8 cellular contexts compared by ENCODE assay signal in the genomic region with DNA sequence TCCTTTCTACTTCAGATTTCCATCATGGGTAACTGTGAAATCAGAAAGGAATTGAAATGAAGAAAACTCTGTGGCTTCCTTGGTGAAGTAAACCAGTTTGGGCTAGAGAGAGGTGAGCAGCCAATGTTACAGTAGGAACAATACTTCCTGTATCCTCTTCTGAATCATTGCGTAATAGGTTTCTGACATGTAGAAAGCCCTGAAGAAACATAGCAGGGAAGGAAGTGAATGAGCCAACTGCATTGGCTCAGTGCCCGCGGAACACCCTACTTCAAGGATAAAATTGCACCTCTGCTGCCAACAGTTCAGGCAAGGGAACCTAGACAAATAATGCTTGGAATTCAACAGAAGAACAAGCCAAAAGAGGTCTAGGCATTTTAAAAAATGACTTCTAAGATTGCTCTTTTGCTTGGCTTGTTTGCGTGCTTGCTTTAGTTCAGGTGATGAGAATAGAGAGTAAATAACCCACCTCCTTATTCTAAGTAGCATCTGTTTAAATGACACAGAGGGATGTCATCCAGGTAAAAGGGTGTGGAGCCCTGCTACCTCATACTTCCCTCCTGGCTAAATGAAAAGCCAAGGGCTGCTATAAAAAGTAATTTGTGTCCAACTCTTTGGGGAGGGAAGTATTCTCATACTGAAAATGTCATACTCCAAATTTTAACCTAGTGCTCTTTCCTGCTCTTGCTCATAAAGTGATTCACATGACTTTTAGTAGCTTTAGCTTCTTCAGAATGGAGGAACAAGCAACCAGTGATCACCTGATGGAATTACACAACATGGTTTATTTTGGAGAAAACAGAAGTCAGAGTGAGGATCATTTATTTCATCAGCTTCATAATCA. TPM values are rescaled to one million over a fixed set of nuclear protein-coding genes. Genes with fewer than 3 reads are reported as not detected.
DNase-seq lines count a peak whose midpoint lies in the region; ATAC-seq lines count a peak whose summit lies in the region.

No MANE protein-coding gene starts in this region.

- H3K4me1 ChIP-seq in duodenal mucosa (ENCODE audit: control insufficient read depth in 1 of 2, insufficient read depth in 2 of 2, low read length in 2 of 2) (peaks cover 12 to 15% of the 10 kb centered on the region in 2 donors), aorta (ENCODE audit: control insufficient read depth in 1 of 2, insufficient read depth in 2 of 2, low read length in 2 of 2) (no peaks in the 10 kb centered on the region)

- no peaks in the 10 kb centered on the region for H3K9me3 ChIP-seq in duodenal mucosa (ENCODE audit: control insufficient read depth in 1 of 2, low read length in 2 of 2)
- H3K9me3 ChIP-seq in aorta (ENCODE audit: control insufficient read depth, low read length): no peaks in the 10 kb centered on the region

- DNase-seq in activated T-cell treated with anti-CD3 and anti-CD28 coated beads for 1 hour (ENCODE audit: low read depth): peak; percentile 9
- DNase-seq in activated T-cell treated with anti-CD3 and anti-CD28 coated beads for 4 hours: no peak
- DNase-seq in NCI-H128 (lab: John Stamatoyannopoulos, UW; ENCODE audit: unreplicated experiment): peak; percentile 45
- DNase-seq in T-helper 22 cell (ENCODE audit: low read depth): peak; percentile 25
- DNase-seq in middle frontal gyrus (ENCODE audit: extremely low spot score, low spot score): peak; percentile 38
- peak; percentile 93 to 94 for DNase-seq in aorta

- no peak overlapping the region for H3K9ac ChIP-seq in duodenal mucosa (ENCODE audit: low read depth in 1 of 2, low read length in 2 of 2)

- intact Hi-C loops in aorta (cut with DNase I): no loop called here

- H3K36me3 ChIP-seq in duodenal mucosa (ENCODE audit: control insufficient read depth in 1 of 2, insufficient read depth in 2 of 2, low read length in 2 of 2): no peaks in the 10 kb centered on the region
- H3K36me3 ChIP-seq in aorta (ENCODE audit: control insufficient read depth in 1 of 2, insufficient read depth in 2 of 2, low read length in 1 of 2): no peaks in the 10 kb centered on the region

- peak; percentile 77 for ATAC-seq in HG02678 (IDR thresholded peaks at IDR 0.05; ENCODE audit: unreplicated experiment)
- ATAC-seq in aorta (ENCODE audit: low FRiP score): peak; percentile 88

- H3K27me3 ChIP-seq in duodenal mucosa (ENCODE audit: control insufficient read depth in 1 of 2, insufficient read depth in 2 of 2, low read length in 2 of 2) (no peaks in the 10 kb centered on the region), aorta (ENCODE audit: control insufficient read depth in 1 of 2, insufficient read depth in 2 of 2, low read length in 1 of 2) (no peaks in the 10 kb centered on the region)

- H3K27ac ChIP-seq in duodenal mucosa (ENCODE audit: low read depth, low read length): peak overlapping the region; percentile 2
- no peak overlapping the region for H3K27ac ChIP-seq in aorta (ENCODE audit: low read depth in 1 of 2, low read length in 2 of 2)

- H3K4me3 ChIP-seq in duodenal mucosa (ENCODE audit: low read depth in 1 of 2, low read length in 2 of 2) (no peak overlapping the region), aorta (ENCODE audit: low read length in 2 of 2) (no peak overlapping the region)

- 1 to 2% methylated on average over 4 of the region's 4 CpGs for WGBS in aorta, 2 donors

RNA-seq across cellular contexts. Expression of a gene that starts 30.0 kb away (rescaled TPM):
- total RNA-seq in aorta: 10 to 100 TPM; 38.5 to 43.5 TPM
- 10 to 100 TPM; 17.8 to 25.1 TPM for polyA plus RNA-seq in aorta
